ENCODE assay signal across 1 cellular context in the genomic region with DNA sequence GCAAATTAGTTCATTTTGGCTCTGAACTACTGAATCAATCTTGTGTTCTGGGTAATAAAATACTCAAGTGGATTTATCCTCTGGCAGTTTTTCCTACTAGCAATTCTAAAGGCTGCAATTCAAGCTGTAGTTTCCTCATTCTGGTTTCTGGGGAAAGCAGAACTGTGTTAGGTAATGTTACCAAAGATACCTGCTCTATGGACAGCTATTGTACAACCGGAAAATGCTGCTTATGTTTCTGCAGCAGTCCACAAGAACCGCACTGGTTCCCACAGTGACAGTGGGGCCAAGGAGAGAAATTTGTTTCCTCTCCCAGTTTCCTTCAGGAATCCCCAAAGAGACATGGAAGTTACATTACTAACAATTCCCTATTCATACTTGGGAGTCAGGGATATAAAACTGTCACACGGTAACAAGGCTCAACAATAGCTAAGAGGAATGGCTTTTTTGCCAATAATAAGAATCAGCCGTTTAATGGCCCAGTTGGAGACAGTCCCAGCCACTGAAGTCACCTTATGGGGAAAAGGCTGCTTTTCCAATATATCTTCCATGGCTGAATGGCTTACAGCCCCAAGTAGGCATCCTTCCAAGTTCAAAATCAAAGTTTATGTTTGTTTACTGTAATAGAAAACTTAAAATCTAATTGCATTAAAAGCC.
A peak's percentile ranks its signal among the peaks of the same experiment; 100 is the strongest.
TF ChIP-seq lines count a peak whose summit lies in the region.

No MANE protein-coding gene starts in this region.

TF ChIP-seq in HEK293, 187 proteins besides CTCF, POLR2A, EP300 and RAD21 (continued from another document and continues in another):
- TF ChIP-seq ZNF416 (tag by site-specific recombination; IDR thresholded peaks at IDR 0.05) (no peak), ZNF248 (tag by site-specific recombination; IDR thresholded peaks at IDR 0.05) (no peak), ZSCAN30 (tag by site-specific recombination; IDR thresholded peaks at IDR 0.05) (peak; percentile 30; the same call in 1 of the 2 replicates), YY1 (tag by site-specific recombination; IDR thresholded peaks at IDR 0.05) (peak; percentile 15; the same call in 1 of the 2 replicates), ZNF354C (tag by site-specific recombination; IDR thresholded peaks at IDR 0.05; ENCODE audit: borderline replicate concordance, low read depth) (no peak), SP2 (tag by site-specific recombination; IDR thresholded peaks at IDR 0.05) (no peak), ZNF24 (tag by site-specific recombination; IDR thresholded peaks at IDR 0.05) (peak; percentile 69), TRIM28 (IDR thresholded peaks at IDR 0.05; ENCODE audit: borderline replicate concordance, low read length) (peak; percentile 64; the same call in 1 of the 2 replicates), ZBTB7A (tag by site-specific recombination; IDR thresholded peaks at IDR 0.05; ENCODE audit: low read depth) (no peak), BCL11B (tag by site-specific recombination; IDR thresholded peaks at IDR 0.05; ENCODE audit: low read depth) (no peak), ZXDB (tag by site-specific recombination; IDR thresholded peaks at IDR 0.05) (peak; percentile 71), GLIS1 (tag by site-specific recombination; IDR thresholded peaks at IDR 0.05) (peak; percentile 5; the same call in 1 of the 2 replicates), ZNF23 (tag by site-specific recombination; IDR thresholded peaks at IDR 0.05; ENCODE audit: borderline replicate concordance) (no peak), ZNF324 (tag by site-specific recombination; IDR thresholded peaks at IDR 0.05) (no peak), ZBTB8A (tag by site-specific recombination; IDR thresholded peaks at IDR 0.05) (0 out of 2 replicates have a peak, but pooled peaks have one; percentile 45), ZNF311 (tag by site-specific recombination; IDR thresholded peaks at IDR 0.05; ENCODE audit: borderline replicate concordance) (no peak), ZNF48 (tag by site-specific recombination; IDR thresholded peaks at IDR 0.05) (no peak), TCF7L2 (IDR thresholded peaks at IDR 0.05; ENCODE audit: borderline replicate concordance, low read depth, low read length) (peak; percentile 43; the same call in 1 of the 2 replicates), ZNF350 (tag by site-specific recombination; IDR thresholded peaks at IDR 0.05) (no peak), ZNF366 (tag by site-specific recombination; conservative IDR thresholded peaks at IDR 0.05) (peak; percentile 72), EGR2 (tag by site-specific recombination; IDR thresholded peaks at IDR 0.05; ENCODE audit: low read depth) (no peak), GLI4 (tag by site-specific recombination; IDR thresholded peaks at IDR 0.05) (no peak), ZNF184 (tag by site-specific recombination; IDR thresholded peaks at IDR 0.05) (no peak; the same call in 1 of the 2 replicates), ZNF843 (tag by site-specific recombination; IDR thresholded peaks at IDR 0.05) (peak; percentile 90), ZSCAN16 (tag by site-specific recombination; IDR thresholded peaks at IDR 0.05) (no peak), WT1 (tag by site-specific recombination; IDR thresholded peaks at IDR 0.05) (peak; percentile 96), FEZF1 (tag by site-specific recombination; IDR thresholded peaks at IDR 0.05) (peak; percentile 98), ZNF626 (tag by site-specific recombination; IDR thresholded peaks at IDR 0.05) (no peak), KLF7 (tag by site-specific recombination; IDR thresholded peaks at IDR 0.05; ENCODE audit: borderline replicate concordance) (no peak), BCL11A (tag by site-specific recombination; IDR thresholded peaks at IDR 0.05; ENCODE audit: low read depth) (peak; percentile 44; the same call in 1 of the 2 replicates), ZNF76 (tag by site-specific recombination; IDR thresholded peaks at IDR 0.05; ENCODE audit: borderline replicate concordance, low read depth) (no peak), GFI1B (tag by site-specific recombination; IDR thresholded peaks at IDR 0.05) (peak; percentile 92), IKZF3 (tag by site-specific recombination; IDR thresholded peaks at IDR 0.05) (0 out of 2 replicates have a peak, but pooled peaks have one; percentile 46), HOXA7 (CRISPR knock-in tag; IDR thresholded peaks at IDR 0.05; ENCODE audit: borderline replicate concordance) (no peak)
- TF ChIP-seq, protein P1, sequence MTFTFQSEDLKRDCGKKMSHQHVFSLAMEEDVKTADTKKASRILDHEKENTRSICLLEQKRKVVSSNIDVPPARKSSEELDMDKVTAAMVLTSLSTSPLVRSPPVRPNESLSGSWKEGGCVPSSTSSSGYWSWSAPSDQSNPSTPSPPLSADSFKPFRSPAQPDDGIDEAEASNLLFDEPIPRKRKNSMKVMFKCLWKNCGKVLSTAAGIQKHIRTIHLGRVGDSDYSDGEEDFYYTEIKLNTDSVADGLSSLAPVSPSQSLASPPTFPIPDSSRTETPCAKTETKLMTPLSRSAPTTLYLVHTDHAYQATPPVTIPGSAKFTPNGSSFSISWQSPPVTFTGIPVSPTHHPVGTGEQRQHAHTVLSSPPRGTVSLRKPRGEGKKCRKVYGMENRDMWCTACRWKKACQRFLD (tag by site-specific recombination; IDR thresholded peaks at IDR 0.05) = no peak
- TF ChIP-seq, protein P2, sequence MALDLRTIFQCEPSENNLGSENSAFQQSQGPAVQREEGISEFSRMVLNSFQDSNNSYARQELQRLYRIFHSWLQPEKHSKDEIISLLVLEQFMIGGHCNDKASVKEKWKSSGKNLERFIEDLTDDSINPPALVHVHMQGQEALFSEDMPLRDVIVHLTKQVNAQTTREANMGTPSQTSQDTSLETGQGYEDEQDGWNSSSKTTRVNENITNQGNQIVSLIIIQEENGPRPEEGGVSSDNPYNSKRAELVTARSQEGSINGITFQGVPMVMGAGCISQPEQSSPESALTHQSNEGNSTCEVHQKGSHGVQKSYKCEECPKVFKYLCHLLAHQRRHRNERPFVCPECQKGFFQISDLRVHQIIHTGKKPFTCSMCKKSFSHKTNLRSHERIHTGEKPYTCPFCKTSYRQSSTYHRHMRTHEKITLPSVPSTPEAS (tag by site-specific recombination; IDR thresholded peaks at IDR 0.05) = peak; percentile 7; the same call in 1 of the 2 replicates
- TF ChIP-seq, protein P3, sequence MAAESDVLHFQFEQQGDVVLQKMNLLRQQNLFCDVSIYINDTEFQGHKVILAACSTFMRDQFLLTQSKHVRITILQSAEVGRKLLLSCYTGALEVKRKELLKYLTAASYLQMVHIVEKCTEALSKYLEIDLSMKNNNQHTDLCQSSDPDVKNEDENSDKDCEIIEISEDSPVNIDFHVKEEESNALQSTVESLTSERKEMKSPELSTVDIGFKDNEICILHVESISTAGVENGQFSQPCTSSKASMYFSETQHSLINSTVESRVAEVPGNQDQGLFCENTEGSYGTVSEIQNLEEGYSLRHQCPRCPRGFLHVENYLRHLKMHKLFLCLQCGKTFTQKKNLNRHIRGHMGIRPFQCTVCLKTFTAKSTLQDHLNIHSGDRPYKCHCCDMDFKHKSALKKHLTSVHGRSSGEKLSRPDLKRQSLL (tag by site-specific recombination; IDR thresholded peaks at IDR 0.05) = no peak
- TF ChIP-seq, protein P4, sequence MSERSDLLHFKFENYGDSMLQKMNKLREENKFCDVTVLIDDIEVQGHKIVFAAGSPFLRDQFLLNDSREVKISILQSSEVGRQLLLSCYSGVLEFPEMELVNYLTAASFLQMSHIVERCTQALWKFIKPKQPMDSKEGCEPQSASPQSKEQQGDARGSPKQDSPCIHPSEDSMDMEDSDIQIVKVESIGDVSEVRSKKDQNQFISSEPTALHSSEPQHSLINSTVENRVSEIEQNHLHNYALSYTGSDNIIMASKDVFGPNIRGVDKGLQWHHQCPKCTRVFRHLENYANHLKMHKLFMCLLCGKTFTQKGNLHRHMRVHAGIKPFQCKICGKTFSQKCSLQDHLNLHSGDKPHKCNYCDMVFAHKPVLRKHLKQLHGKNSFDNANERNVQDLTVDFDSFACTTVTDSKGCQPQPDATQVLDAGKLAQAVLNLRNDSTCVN (tag by site-specific recombination; optimal IDR thresholded peaks at IDR 0.05) = no peak
- TF ChIP-seq, protein P5, sequence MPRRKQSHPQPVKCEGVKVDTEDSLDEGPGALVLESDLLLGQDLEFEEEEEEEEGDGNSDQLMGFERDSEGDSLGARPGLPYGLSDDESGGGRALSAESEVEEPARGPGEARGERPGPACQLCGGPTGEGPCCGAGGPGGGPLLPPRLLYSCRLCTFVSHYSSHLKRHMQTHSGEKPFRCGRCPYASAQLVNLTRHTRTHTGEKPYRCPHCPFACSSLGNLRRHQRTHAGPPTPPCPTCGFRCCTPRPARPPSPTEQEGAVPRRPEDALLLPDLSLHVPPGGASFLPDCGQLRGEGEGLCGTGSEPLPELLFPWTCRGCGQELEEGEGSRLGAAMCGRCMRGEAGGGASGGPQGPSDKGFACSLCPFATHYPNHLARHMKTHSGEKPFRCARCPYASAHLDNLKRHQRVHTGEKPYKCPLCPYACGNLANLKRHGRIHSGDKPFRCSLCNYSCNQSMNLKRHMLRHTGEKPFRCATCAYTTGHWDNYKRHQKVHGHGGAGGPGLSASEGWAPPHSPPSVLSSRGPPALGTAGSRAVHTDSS (tag by site-specific recombination; IDR thresholded peaks at IDR 0.05) = peak; percentile 19; the same call in 1 of the 2 replicates
- TF ChIP-seq, protein P6, sequence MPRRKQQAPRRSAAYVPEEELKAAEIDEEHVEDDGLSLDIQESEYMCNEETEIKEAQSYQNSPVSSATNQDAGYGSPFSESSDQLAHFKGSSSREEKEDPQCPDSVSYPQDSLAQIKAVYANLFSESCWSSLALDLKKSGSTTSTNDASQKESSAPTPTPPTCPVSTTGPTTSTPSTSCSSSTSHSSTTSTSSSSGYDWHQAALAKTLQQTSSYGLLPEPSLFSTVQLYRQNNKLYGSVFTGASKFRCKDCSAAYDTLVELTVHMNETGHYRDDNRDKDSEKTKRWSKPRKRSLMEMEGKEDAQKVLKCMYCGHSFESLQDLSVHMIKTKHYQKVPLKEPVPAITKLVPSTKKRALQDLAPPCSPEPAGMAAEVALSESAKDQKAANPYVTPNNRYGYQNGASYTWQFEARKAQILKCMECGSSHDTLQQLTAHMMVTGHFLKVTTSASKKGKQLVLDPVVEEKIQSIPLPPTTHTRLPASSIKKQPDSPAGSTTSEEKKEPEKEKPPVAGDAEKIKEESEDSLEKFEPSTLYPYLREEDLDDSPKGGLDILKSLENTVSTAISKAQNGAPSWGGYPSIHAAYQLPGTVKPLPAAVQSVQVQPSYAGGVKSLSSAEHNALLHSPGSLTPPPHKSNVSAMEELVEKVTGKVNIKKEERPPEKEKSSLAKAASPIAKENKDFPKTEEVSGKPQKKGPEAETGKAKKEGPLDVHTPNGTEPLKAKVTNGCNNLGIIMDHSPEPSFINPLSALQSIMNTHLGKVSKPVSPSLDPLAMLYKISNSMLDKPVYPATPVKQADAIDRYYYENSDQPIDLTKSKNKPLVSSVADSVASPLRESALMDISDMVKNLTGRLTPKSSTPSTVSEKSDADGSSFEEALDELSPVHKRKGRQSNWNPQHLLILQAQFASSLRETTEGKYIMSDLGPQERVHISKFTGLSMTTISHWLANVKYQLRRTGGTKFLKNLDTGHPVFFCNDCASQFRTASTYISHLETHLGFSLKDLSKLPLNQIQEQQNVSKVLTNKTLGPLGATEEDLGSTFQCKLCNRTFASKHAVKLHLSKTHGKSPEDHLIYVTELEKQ (tag by site-specific recombination; IDR thresholded peaks at IDR 0.05; ENCODE audit: borderline replicate concordance) = no peak
- TF ChIP-seq, protein P7, sequence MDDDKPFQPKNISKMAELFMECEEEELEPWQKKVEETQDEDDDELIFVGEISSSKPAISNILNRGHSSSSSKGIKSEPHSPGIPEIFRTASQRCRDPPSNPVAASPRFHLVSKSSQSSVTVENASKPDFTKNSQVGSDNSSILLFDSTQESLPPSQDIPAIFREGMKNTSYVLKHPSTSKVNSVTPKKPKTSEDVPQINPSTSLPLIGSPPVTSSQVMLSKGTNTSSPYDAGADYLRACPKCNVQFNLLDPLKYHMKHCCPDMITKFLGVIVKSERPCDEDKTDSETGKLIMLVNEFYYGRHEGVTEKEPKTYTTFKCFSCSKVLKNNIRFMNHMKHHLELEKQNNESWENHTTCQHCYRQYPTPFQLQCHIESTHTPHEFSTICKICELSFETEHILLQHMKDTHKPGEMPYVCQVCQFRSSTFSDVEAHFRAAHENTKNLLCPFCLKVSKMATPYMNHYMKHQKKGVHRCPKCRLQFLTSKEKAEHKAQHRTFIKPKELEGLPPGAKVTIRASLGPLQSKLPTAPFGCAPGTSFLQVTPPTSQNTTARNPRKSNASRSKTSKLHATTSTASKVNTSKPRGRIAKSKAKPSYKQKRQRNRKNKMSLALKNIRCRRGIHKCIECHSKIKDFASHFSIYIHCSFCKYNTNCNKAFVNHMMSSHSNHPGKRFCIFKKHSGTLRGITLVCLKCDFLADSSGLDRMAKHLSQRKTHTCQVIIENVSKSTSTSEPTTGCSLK (tag by site-specific recombination; IDR thresholded peaks at IDR 0.05) = no peak
- TF ChIP-seq, protein P8, sequence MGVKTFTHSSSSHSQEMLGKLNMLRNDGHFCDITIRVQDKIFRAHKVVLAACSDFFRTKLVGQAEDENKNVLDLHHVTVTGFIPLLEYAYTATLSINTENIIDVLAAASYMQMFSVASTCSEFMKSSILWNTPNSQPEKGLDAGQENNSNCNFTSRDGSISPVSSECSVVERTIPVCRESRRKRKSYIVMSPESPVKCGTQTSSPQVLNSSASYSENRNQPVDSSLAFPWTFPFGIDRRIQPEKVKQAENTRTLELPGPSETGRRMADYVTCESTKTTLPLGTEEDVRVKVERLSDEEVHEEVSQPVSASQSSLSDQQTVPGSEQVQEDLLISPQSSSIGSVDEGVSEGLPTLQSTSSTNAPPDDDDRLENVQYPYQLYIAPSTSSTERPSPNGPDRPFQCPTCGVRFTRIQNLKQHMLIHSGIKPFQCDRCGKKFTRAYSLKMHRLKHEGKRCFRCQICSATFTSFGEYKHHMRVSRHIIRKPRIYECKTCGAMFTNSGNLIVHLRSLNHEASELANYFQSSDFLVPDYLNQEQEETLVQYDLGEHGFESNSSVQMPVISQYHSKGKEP (tag by site-specific recombination; IDR thresholded peaks at IDR 0.05) = peak; percentile 80
- TF ChIP-seq, protein P9, sequence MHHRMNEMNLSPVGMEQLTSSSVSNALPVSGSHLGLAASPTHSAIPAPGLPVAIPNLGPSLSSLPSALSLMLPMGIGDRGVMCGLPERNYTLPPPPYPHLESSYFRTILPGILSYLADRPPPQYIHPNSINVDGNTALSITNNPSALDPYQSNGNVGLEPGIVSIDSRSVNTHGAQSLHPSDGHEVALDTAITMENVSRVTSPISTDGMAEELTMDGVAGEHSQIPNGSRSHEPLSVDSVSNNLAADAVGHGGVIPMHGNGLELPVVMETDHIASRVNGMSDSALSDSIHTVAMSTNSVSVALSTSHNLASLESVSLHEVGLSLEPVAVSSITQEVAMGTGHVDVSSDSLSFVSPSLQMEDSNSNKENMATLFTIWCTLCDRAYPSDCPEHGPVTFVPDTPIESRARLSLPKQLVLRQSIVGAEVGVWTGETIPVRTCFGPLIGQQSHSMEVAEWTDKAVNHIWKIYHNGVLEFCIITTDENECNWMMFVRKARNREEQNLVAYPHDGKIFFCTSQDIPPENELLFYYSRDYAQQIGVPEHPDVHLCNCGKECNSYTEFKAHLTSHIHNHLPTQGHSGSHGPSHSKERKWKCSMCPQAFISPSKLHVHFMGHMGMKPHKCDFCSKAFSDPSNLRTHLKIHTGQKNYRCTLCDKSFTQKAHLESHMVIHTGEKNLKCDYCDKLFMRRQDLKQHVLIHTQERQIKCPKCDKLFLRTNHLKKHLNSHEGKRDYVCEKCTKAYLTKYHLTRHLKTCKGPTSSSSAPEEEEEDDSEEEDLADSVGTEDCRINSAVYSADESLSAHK (tag by site-specific recombination; IDR thresholded peaks at IDR 0.05) = peak; percentile 37
